In the genomic region with DNA sequence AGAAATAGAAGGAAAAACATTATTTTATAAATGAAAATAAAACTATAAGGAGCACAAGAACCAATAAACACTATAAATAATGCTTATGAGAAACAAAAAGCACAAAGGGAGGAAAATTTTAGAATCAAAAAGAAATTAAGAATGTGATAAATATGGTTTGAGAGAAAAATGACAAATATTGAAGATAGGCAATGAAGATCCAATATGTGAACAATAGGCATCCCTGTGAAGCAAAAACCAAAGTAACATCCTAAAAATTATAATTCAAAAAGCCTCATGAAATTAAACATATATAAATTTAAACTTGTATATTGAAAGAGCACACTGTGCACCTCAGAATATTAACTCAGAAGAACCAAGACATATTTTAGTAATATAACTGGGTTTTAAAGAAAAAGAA, we compare ENCODE assay signal across 33 cellular contexts.
"Had no signal": no experiment of that assay in that cellular context is flagged by ENCODE, and none has a peak within 500 bp of the region (broad histone marks: within the 10 kb centered on the region; RNA-seq: fewer than 3 reads in every experiment).

No MANE protein-coding gene starts in this region.

- H3K27me3 ChIP-seq: adrenal gland, ascending aorta, body of pancreas, brain microvascular endothelial cell, breast epithelium, cardiac muscle cell had no signal

- H3K36me3 ChIP-seq: adrenal gland, ascending aorta, brain microvascular endothelial cell, breast epithelium, cardiac muscle cell had no signal

- H3K9me3 ChIP-seq: adrenal gland had no signal

- H3K27ac ChIP-seq: adrenal gland, ascending aorta, body of pancreas, brain microvascular endothelial cell, breast epithelium, cardiac muscle cell had no signal

- H3K4me3 ChIP-seq: adrenal gland, ascending aorta, body of pancreas, breast epithelium, cardiac muscle cell had no signal

- H3K4me1 ChIP-seq: adrenal gland, ascending aorta, body of pancreas, breast epithelium had no signal

- DNase-seq: activated effector memory CD4-positive, alpha-beta T cell treated with anti-CD3 and anti-CD28 coated beads, Interleukin-2, amount 50 U/mL, for 16 hours; activated effector memory CD4-positive, alpha-beta T cell treated with Interleukin-2 at 50 U/mL for 16 hours; activated gamma-delta T cell; activated gamma-delta T cell treated with Interleukin-2 at 50 U/mL for 16 hours; activated naive CD4-positive, alpha-beta T cell; activated naive CD4-positive, alpha-beta T cell treated with anti-CD3 and anti-CD28 coated beads for 36 hours; activated naive CD4-positive, alpha-beta T cell treated with anti-CD3 and anti-CD28 coated beads, Interleukin-2, amount 10 ng/mL, durations not matched to agents 7 days and 5 days; activated naive CD4-positive, alpha-beta T cell treated with anti-CD3 and anti-CD28 coated beads, Interleukin-2, amount 50 U/mL, for 16 hours; activated naive CD4-positive, alpha-beta T cell treated with Interleukin-2 at 50 U/mL for 16 hours; activated naive CD8-positive, alpha-beta T cell treated with anti-CD3 and anti-CD28 coated beads for 36 hours; activated naive CD8-positive, alpha-beta T cell treated with anti-CD3 and anti-CD28 coated beads, Interleukin-2, amount 10 ng/mL, durations not matched to agents 7 days and 5 days; activated naive CD8-positive, alpha-beta T cell treated with anti-CD3 and anti-CD28 coated beads, Interleukin-2, amount 50 U/mL, for 24 hours; activated T-cell treated with anti-CD3 and anti-CD28 coated beads for 4 hours; activated T-cell treated with anti-CD3 and anti-CD28 coated beads, Interleukin-2, amount 50 U/mL, for 1 hour; activated T-cell treated with anti-CD3 and anti-CD28 coated beads, Interleukin-2, amount 50 U/mL, for 24 hours; activated T-cell treated with anti-CD3 and anti-CD28 coated beads, Interleukin-2, amount 50 U/mL, for 4 hours; activated T-cell treated with anti-CD3 and anti-CD28 coated beads, Interleukin-2, amount 50 U/mL, for 48 hours; activated T-cell treated with anti-CD3 and anti-CD28 coated beads, Interleukin-2, amount 50 U/mL, for 72 hours; amniotic stem cell; amygdala; anterior cingulate cortex; aorta; body of pancreas; brain microvascular endothelial cell; caudate nucleus; central memory CD4-positive, alpha-beta T cell; cerebellar nuclear complex had no signal

- FAIRE-seq: astrocyte, bronchial epithelial cell had no signal
